Comparison of ENCODE assay signal across 1 cellular context in genomic region chr14:24329736-24330135, GRCh38.
TF ChIP-seq lines count a peak whose summit lies in the region.

No MANE protein-coding gene starts in this region.

TF ChIP-seq in H1, 55 proteins besides CTCF, POLR2A, EP300 and RAD21:
- TF ChIP-seq CREB1 (IDR thresholded peaks at IDR 0.05): no peak
- no peak for TF ChIP-seq SIN3A (conservative IDR thresholded peaks at IDR 0.05 in 1 of 2, IDR thresholded peaks at IDR 0.05 in 1 of 2; ENCODE audit: low read depth in 1 of 2, low read length in 2 of 2)
- TF ChIP-seq KDM4A (IDR thresholded peaks at IDR 0.05; ENCODE audit: low read depth, low read length, severe bottlenecking): no peak
- TF ChIP-seq SP1 (IDR thresholded peaks at IDR 0.05; ENCODE audit: low read depth, low read length): no peak
- TF ChIP-seq SP2 (IDR thresholded peaks at IDR 0.05; ENCODE audit: low read length): no peak
- TF ChIP-seq, protein P1, sequence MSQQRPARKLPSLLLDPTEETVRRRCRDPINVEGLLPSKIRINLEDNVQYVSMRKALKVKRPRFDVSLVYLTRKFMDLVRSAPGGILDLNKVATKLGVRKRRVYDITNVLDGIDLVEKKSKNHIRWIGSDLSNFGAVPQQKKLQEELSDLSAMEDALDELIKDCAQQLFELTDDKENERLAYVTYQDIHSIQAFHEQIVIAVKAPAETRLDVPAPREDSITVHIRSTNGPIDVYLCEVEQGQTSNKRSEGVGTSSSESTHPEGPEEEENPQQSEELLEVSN (IDR thresholded peaks at IDR 0.05): no peak
- TF ChIP-seq RNF2 (IDR thresholded peaks at IDR 0.05; ENCODE audit: borderline replicate concordance, low read depth, low read length, missing control alignments, poor library complexity, severe bottlenecking): no peak
- no peak for TF ChIP-seq CBX8 (IDR thresholded peaks at IDR 0.05; ENCODE audit: borderline replicate concordance, low read depth, low read length)
- TF ChIP-seq CHD2 (IDR thresholded peaks at IDR 0.05; ENCODE audit: low read length): no peak
- no peak for TF ChIP-seq ATF3 (IDR thresholded peaks at IDR 0.05; ENCODE audit: insufficient read depth, low read depth, low read length)
- no peak for TF ChIP-seq PHF8 (conservative IDR thresholded peaks at IDR 0.05; ENCODE audit: low read depth, low read length)
- no peak for TF ChIP-seq TAF1 (IDR thresholded peaks at IDR 0.05; ENCODE audit: low read depth, low read length)
- TF ChIP-seq YY1 (IDR thresholded peaks at IDR 0.05; ENCODE audit: low read depth, low read length): no peak
- TF ChIP-seq SIRT6 (IDR thresholded peaks at IDR 0.05; ENCODE audit: low read length): no peak
- TF ChIP-seq CEBPB (IDR thresholded peaks at IDR 0.05; ENCODE audit: low read depth, low read length): no peak
- no peak for TF ChIP-seq SP4 (IDR thresholded peaks at IDR 0.05; ENCODE audit: low read length)
- TF ChIP-seq SIX5 (IDR thresholded peaks at IDR 0.05; ENCODE audit: low read depth, low read length): no peak
- no peak for TF ChIP-seq SAP30 (IDR thresholded peaks at IDR 0.05; ENCODE audit: insufficient read depth, insufficient replicate concordance, low read length)
- TF ChIP-seq JUN (IDR thresholded peaks at IDR 0.05; ENCODE audit: low read depth, low read length): no peak
